ENCODE assay signal across 2 cellular contexts in genomic region chr6:140073456-140073855, GRCh38.
TF ChIP-seq lines count a peak whose summit lies in the region.

No MANE protein-coding gene starts in this region.

TF ChIP-seq in HCT116, 20 proteins besides CTCF, POLR2A, EP300 and RAD21:
- TF ChIP-seq EZH2phosphoT487 (IDR thresholded peaks at IDR 0.05; ENCODE audit: borderline replicate concordance) (no peak), ZFX (IDR thresholded peaks at IDR 0.05) (no peak), ELF1 (IDR thresholded peaks at IDR 0.05; ENCODE audit: borderline replicate concordance, low read depth) (no peak), ZNF274 (IDR thresholded peaks at IDR 0.05; ENCODE audit: low read depth, low read length) (no peak), CEBPB (IDR thresholded peaks at IDR 0.05; ENCODE audit: low read depth) (0 out of 2 replicates have a peak, but pooled peaks have one; percentile 21), SRF (IDR thresholded peaks at IDR 0.05; ENCODE audit: low read depth) (no peak)

TF ChIP-seq in H1, 55 proteins besides CTCF, POLR2A, EP300 and RAD21:
- TF ChIP-seq CEBPB (IDR thresholded peaks at IDR 0.05; ENCODE audit: low read depth, low read length) (peak; percentile 85), JUN (IDR thresholded peaks at IDR 0.05; ENCODE audit: low read depth, low read length) (no peak)
